In genomic region chr10:115941247-115941840, GRCh38 we compare ENCODE assay signal across 22 cellular contexts.
DNase-seq lines count a peak whose midpoint lies in the region; ATAC-seq, FAIRE-seq and TF ChIP-seq lines count a peak whose summit lies in the region.
"Had no signal": no experiment of that assay in that cellular context is flagged by ENCODE, and none has a peak within 500 bp of the region (broad histone marks: within the 10 kb centered on the region; RNA-seq: fewer than 3 reads in every experiment).

No MANE protein-coding gene starts in this region.

- no peaks in the 10 kb centered on the region for H3K27me3 ChIP-seq in astrocyte (ENCODE audit: insufficient read depth, low read length)
- no peaks in the 10 kb centered on the region for H3K27me3 ChIP-seq in adrenal gland
- H3K27me3 ChIP-seq in CD4-positive, alpha-beta memory T cell (ENCODE audit: insufficient read depth, low read length): no peaks in the 10 kb centered on the region
- H3K27me3 ChIP-seq: BLaER1 had no signal

- H3K27me3 Mint-ChIP-seq in HFFc6 (ENCODE audit: insufficient read depth): no peaks in the 10 kb centered on the region
- no peaks in the 10 kb centered on the region for H3K27me3 Mint-ChIP-seq in astrocyte (ENCODE audit: low read depth, unreplicated experiment)
- no peaks in the 10 kb centered on the region for H3K27me3 Mint-ChIP-seq in CD4-positive, alpha-beta memory T cell
- H3K27me3 Mint-ChIP-seq: CD8-positive, alpha-beta memory T cell had no signal

- WGBS in adrenal gland, 4 donors: 48 to 67% (median 63%) methylated on average over 3 of the region's 3 CpGs

- FAIRE-seq in astrocyte (lab: Jason Lieb, UNC): peak; percentile 71
- FAIRE-seq: GM12891, GM18507, H54 had no signal

- H3K9me3 Mint-ChIP-seq in HFFc6 (no peaks in the 10 kb centered on the region), astrocyte (ENCODE audit: unreplicated experiment) (peaks cover 9% of the 10 kb centered on the region)
- H3K9me3 Mint-ChIP-seq in CD4-positive, alpha-beta memory T cell: peaks cover 0 to 23% (median 5%) of the 10 kb centered on the region in 8 donors

- no peak overlapping the region for H3K4me3 Mint-ChIP-seq in HFFc6
- no peak overlapping the region for H3K4me3 Mint-ChIP-seq in astrocyte (ENCODE audit: unreplicated experiment)
- H3K4me3 Mint-ChIP-seq in CD4-positive, alpha-beta memory T cell: no peak overlapping the region
- H3K4me3 Mint-ChIP-seq: CD8-positive, alpha-beta memory T cell had no signal

- H3K27ac ChIP-seq in astrocyte (ENCODE audit: low read depth, low read length): no peak overlapping the region
- peak overlapping the region in 1 of 5 donors; percentile 31 for H3K27ac ChIP-seq in adrenal gland
- H3K27ac ChIP-seq in CD4-positive, alpha-beta memory T cell (ENCODE audit: low read depth, low read length): no peak overlapping the region
- H3K27ac ChIP-seq: BLaER1, RWPE1 had no signal

- no peaks in the 10 kb centered on the region for H3K9me3 ChIP-seq in astrocyte (ENCODE audit: insufficient read depth, low read depth, low read length)
- no peaks in the 10 kb centered on the region for H3K9me3 ChIP-seq in adrenal gland (replicated peaks in 1 of 3)
- H3K9me3 ChIP-seq in CD4-positive, alpha-beta memory T cell (ENCODE audit: control insufficient read depth in 1 of 2, low read length in 2 of 2): no peaks in the 10 kb centered on the region

- H3K4me2 ChIP-seq in astrocyte (ENCODE audit: low read length): no peak overlapping the region
- H3K4me2 ChIP-seq: BLaER1 had no signal

- intact Hi-C loops in adrenal gland (cut with DNase I): no loop called here
- intact Hi-C loops in CD4-positive, alpha-beta memory T cell (cut with micrococcal nuclease): no loop called here

- no peaks in the 10 kb centered on the region for H3K79me2 ChIP-seq in astrocyte (ENCODE audit: insufficient read depth, low read length)

- peaks cover 15% of the 10 kb centered on the region for H3K4me1 ChIP-seq in astrocyte (ENCODE audit: insufficient read depth, low read length)
- peaks cover 0 to 7% of the 10 kb centered on the region in 2 donors for H3K4me1 ChIP-seq in adrenal gland (replicated peaks in 1 of 2)
- no peaks in the 10 kb centered on the region for H3K4me1 ChIP-seq in CD4-positive, alpha-beta memory T cell (ENCODE audit: insufficient read depth, low read length)

- H3K36me3 ChIP-seq in astrocyte (ENCODE audit: insufficient read depth, low read length) (no peaks in the 10 kb centered on the region), adrenal gland (replicated peaks in 1 of 2) (no peaks in the 10 kb centered on the region)
- no peaks in the 10 kb centered on the region for H3K36me3 ChIP-seq in CD4-positive, alpha-beta memory T cell (ENCODE audit: insufficient read depth, low read length)
- H3K36me3 ChIP-seq: BLaER1 had no signal

- no peak for ATAC-seq in GM18517 (IDR thresholded peaks at IDR 0.05; ENCODE audit: unreplicated experiment)

- H3K4me1 Mint-ChIP-seq in HFFc6 (ENCODE audit: low read depth) (peaks cover 87% of the 10 kb centered on the region), astrocyte (ENCODE audit: low read depth, unreplicated experiment) (peaks cover 25% of the 10 kb centered on the region)
- H3K4me1 Mint-ChIP-seq in CD4-positive, alpha-beta memory T cell: no peaks in the 10 kb centered on the region
- H3K4me1 Mint-ChIP-seq: CD8-positive, alpha-beta memory T cell had no signal

- peaks cover 24% of the 10 kb centered on the region for H3K36me3 Mint-ChIP-seq in HFFc6 (ENCODE audit: low read depth)
- no peaks in the 10 kb centered on the region for H3K36me3 Mint-ChIP-seq in astrocyte (ENCODE audit: low read depth, unreplicated experiment)
- H3K36me3 Mint-ChIP-seq in CD4-positive, alpha-beta memory T cell: no peaks in the 10 kb centered on the region
- H3K36me3 Mint-ChIP-seq: CD8-positive, alpha-beta memory T cell had no signal

- DNase-seq in HFFc6: no peak
- DNase-seq in astrocyte (ENCODE audit: low read depth): no peak
- DNase-seq in left kidney (ENCODE audit: low read depth, low spot score): peak; percentile 17
- no peak for DNase-seq in adrenal gland
- DNase-seq in NCI-H2227 treated with DMSO at 0.1 percent for 48 hours (lab: John Stamatoyannopoulos, UW): no peak
- DNase-seq in CD4-positive, alpha-beta memory T cell: no peak
- DNase-seq: CD8-positive, alpha-beta memory T cell; DND-41; GF-D8; Karpas-422; NCI-H1105; NCI-H1694 treated with DMSO at 0.1 percent for 48 hours; NCI-H2107; NCI-H69; NK-92 treated with Interleukin-12 subunit alpha and Interleukin-12 subunit beta, amount 100 ng/mL, for 24 hours; OCI-M1 had no signal

- H3K4me3 ChIP-seq in astrocyte (ENCODE audit: insufficient read depth, low read depth, low read length): no peak overlapping the region
- no peak overlapping the region for H3K4me3 ChIP-seq in adrenal gland
- no peak overlapping the region for H3K4me3 ChIP-seq in CD4-positive, alpha-beta memory T cell (ENCODE audit: low read length in 2 of 2)
- H3K4me3 ChIP-seq: BLaER1 had no signal

- H3K9ac ChIP-seq in astrocyte (ENCODE audit: low read length): no peak overlapping the region
- H3K9ac ChIP-seq: BLaER1 had no signal

- TF ChIP-seq CTCF in HFFc6 (IDR thresholded peaks at IDR 0.05) (no peak), astrocyte (IDR thresholded peaks at IDR 0.05; ENCODE audit: insufficient read depth, low read depth, low read length) (no peak), adrenal gland (IDR thresholded peaks at IDR 0.05) (no peak)

- no peaks in the 10 kb centered on the region for H4K20me1 ChIP-seq in astrocyte (ENCODE audit: insufficient read depth, low read length)
- H4K20me1 ChIP-seq: BLaER1 had no signal

- TF ChIP-seq POLR2A in adrenal gland (IDR thresholded peaks at IDR 0.05): no peak

- POLR2A ChIA-PET in CD4-positive, alpha-beta memory T cell (lab: Charles Lee; ENCODE audit: partially characterized antibody): no interaction called here

- CTCF ChIA-PET in CD4-positive, alpha-beta memory T cell (lab: Charles Lee; ENCODE audit: partially characterized antibody): no interaction called here

- H2AFZ ChIP-seq in astrocyte (ENCODE audit: low read depth, low read length): no peak overlapping the region

- H3K27ac Mint-ChIP-seq in HFFc6: peak overlapping the region; percentile 29; the same call in 1 of the 2 replicates
- H3K27ac Mint-ChIP-seq in astrocyte (ENCODE audit: unreplicated experiment): no peak overlapping the region
- no peak overlapping the region for H3K27ac Mint-ChIP-seq in CD4-positive, alpha-beta memory T cell
- H3K27ac Mint-ChIP-seq: CD8-positive, alpha-beta memory T cell had no signal
